Comparison of ENCODE assay signal across 21 cellular contexts in genomic region chr4:162586266-162586665, GRCh38.
"Had no signal": no experiment of that assay in that cellular context is flagged by ENCODE, and none has a peak within 500 bp of the region (broad histone marks: within the 10 kb centered on the region; RNA-seq: fewer than 3 reads in every experiment).

No MANE protein-coding gene starts in this region.

- H3K4me2 ChIP-seq: smooth muscle cell had no signal

- H3K9me3 ChIP-seq: esophagus squamous epithelium, left ventricle myocardium inferior, pancreas, suprapubic skin, thyroid gland had no signal

- H3K36me3 ChIP-seq: esophagus squamous epithelium, left ventricle myocardium inferior, pancreas, suprapubic skin, thyroid gland had no signal

- DNase-seq: cortex of kidney; effector memory CD4-positive, alpha-beta T cell; esophagus squamous epithelium; foreskin fibroblast; immature natural killer cell; left cardiac atrium; left ventricle myocardium inferior; mesenchymal stem cell; midbrain; occipital lobe; pancreas; right cardiac atrium; stimulated activated CD4-positive, alpha-beta T cell treated with anti-CD3 and anti-CD28 coated beads, Interleukin-2, amount 100 ng/mL, for 48 hours; stimulated activated naive CD8-positive, alpha-beta T cell treated with anti-CD3 and anti-CD28 coated beads, Interleukin-15, Interleukin-2, amounts not matched to agents 100 U/mL and 50 U/mL, for 24 hours; thyroid gland had no signal

- H3K4me3 ChIP-seq: esophagus squamous epithelium, left ventricle myocardium inferior, lung, pancreas, smooth muscle cell, suprapubic skin, thyroid gland had no signal

- H3K27me3 ChIP-seq: esophagus squamous epithelium, pancreas, suprapubic skin, thyroid gland had no signal

- H3K4me1 ChIP-seq: esophagus squamous epithelium, left ventricle myocardium inferior, pancreas, suprapubic skin, thyroid gland had no signal

- ATAC-seq: left cardiac atrium; natural killer cell treated with Interleukin-12 subunit alpha and Interleukin-12 subunit beta and Interleukin-15 and Interleukin-18, amount 100 ng/mL, for 72 hours; pancreas; right cardiac atrium; stimulated activated naive CD8-positive, alpha-beta T cell treated with anti-CD3 and anti-CD28 coated beads, Interleukin-15, Interleukin-2, amounts not matched to agents 100 U/mL and 50 U/mL, for 24 hours had no signal

- H3K27ac ChIP-seq: esophagus squamous epithelium, left ventricle myocardium inferior, pancreas, suprapubic skin, thyroid gland had no signal

- FAIRE-seq: keratinocyte, pancreas, urothelium cell line had no signal
